ENCODE assay signal across 18 cellular contexts in the genomic region with DNA sequence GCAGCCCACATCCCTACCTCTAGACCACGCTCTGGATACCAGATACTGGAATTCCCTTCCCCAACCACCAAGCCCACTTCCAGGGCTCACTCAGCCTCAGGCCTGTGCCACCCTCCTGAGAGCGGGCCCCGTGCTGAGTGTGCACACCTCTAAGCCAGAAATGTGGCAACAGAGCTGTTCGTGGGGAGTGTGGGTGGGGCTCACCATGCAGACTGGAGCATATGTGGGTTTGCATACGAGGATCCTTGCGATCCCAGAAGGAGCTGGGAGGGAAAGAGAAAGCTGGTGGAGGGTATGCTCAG. TPM values are rescaled to one million over a fixed set of nuclear protein-coding genes. Genes with fewer than 3 reads are reported as not detected.
DNase-seq lines count a peak whose midpoint lies in the region; ATAC-seq and TF ChIP-seq lines count a peak whose summit lies in the region.
"Had no signal": no experiment of that assay in that cellular context is flagged by ENCODE, and none has a peak within 500 bp of the region (broad histone marks: within the 10 kb centered on the region; RNA-seq: fewer than 3 reads in every experiment).

No MANE protein-coding gene starts in this region.

- 38 to 39% methylated on average over 6 of the region's 6 CpGs for WGBS in GM23248 (ENCODE audit: low coverage in 1 of 2, low lambda C conversion rate in 2 of 2, missing lambda C conversion rate in 2 of 2), 2 experiments

- no peaks in the 10 kb centered on the region for H3K36me3 Mint-ChIP-seq in stimulated activated effector memory CD8-positive, alpha-beta T cell treated with anti-CD3 and anti-CD28 coated beads, Interleukin-12 subunit alpha, Interleukin-12 subunit beta, amount 100 ng/mL, for 72 hours
- no peaks in the 10 kb centered on the region for H3K36me3 Mint-ChIP-seq in type B pancreatic cell
- H3K36me3 Mint-ChIP-seq: CD8-positive, alpha-beta memory T cell had no signal

- H3K4me2 ChIP-seq in GM23248 (ENCODE audit: unreplicated experiment), result no peak overlapping the region
- no peak overlapping the region for H3K4me2 ChIP-seq in OCI-LY7 (ENCODE audit: low read length)
- H3K4me2 ChIP-seq: GM23338, SK-N-SH had no signal

- H3K27me3 ChIP-seq in GM23248 (replicated peaks; ENCODE audit: insufficient read depth), result no peaks in the 10 kb centered on the region

- TF ChIP-seq CTCF in OCI-LY7 (conservative IDR thresholded peaks at IDR 0.05; ENCODE audit: low read length), result no peak
- no peak for TF ChIP-seq CTCF in GM20000 (IDR thresholded peaks at IDR 0.05; ENCODE audit: extremely low read depth, missing control alignments)
- TF ChIP-seq CTCF in type B pancreatic cell (conservative IDR thresholded peaks at IDR 0.05), result no peak

- intact Hi-C loops in OCI-LY7 (cut with micrococcal nuclease; ENCODE audit: unreplicated experiment), result no loop called here
- intact Hi-C loops in head of caudate nucleus (cut with DNase I), result no loop called here

- DNase-seq in GM23248 (peak; percentile 39), OCI-LY7 (ENCODE audit: low spot score) (no peak), head of caudate nucleus (peak in 28 of 42 donors; percentile 30 to 83 (median 50)), retina (no peak), GM20000 (ENCODE audit: low spot score) (no peak), type B pancreatic cell (ENCODE audit: extremely low spot score, unreplicated experiment) (no peak)
- no peak for DNase-seq in stimulated activated effector memory CD8-positive, alpha-beta T cell treated with anti-CD3 and anti-CD28 coated beads, Interleukin-12 subunit alpha, Interleukin-12 subunit beta, amount 100 ng/mL, for 72 hours (ENCODE audit: low spot score in 2 of 2)
- DNase-seq: C1 segment of cervical spinal cord; CD8-positive, alpha-beta memory T cell; KBM-7; NCI-H1105 treated with DMSO at 0.1 percent for 48 hours; NCI-H1694; NCI-H510A treated with DMSO at 0.1 percent for 48 hours; NCI-H82; SHP77; SK-N-SH had no signal

- H3K9me2 ChIP-seq in GM23248 (ENCODE audit: insufficient read depth) (no peaks in the 10 kb centered on the region), OCI-LY7 (ENCODE audit: insufficient read depth, low read length) (no peaks in the 10 kb centered on the region)
- H3K9me2 ChIP-seq: SK-N-SH had no signal

- CTCF ChIA-PET in OCI-LY7 (lab: Charles Lee; ENCODE audit: unreplicated experiment), result interaction anchor here (1.0 kb wide), 1 partner anchor 111 kb away, joined by 3 read pairs; no protein-coding TSS in a partner anchor

- no peak overlapping the region for H3K27ac ChIP-seq in GM23248
- no peak overlapping the region for H3K27ac ChIP-seq in OCI-LY7 (ENCODE audit: low read depth, low read length, poor library complexity, severe bottlenecking)

- H2AFZ ChIP-seq in GM23248 (no peak overlapping the region), OCI-LY7 (ENCODE audit: low read length) (peak overlapping the region; percentile 12; the same call in 1 of the 2 replicates)
- H2AFZ ChIP-seq: GM23338 had no signal

- POLR2A ChIA-PET in OCI-LY7 (lab: Charles Lee), result interaction anchor here (0.9 to 1.6 kb wide), 7 partner anchors 9 to 140 kb away, joined by 3 to 5 read pairs (median 4); partner anchors contain the start of gene LIMK1

- H3K27me3 Mint-ChIP-seq in type B pancreatic cell, result no peaks in the 10 kb centered on the region

- H4K20me1 ChIP-seq in GM23248 (ENCODE audit: insufficient read depth), result no peaks in the 10 kb centered on the region
- no peaks in the 10 kb centered on the region for H4K20me1 ChIP-seq in OCI-LY7 (ENCODE audit: insufficient read depth, low read length)

- 0 out of 2 replicates have a peak, but pooled peaks cover 5% of the 10 kb centered on the region for H3F3A ChIP-seq in GM23248 (ENCODE audit: insufficient read depth)

- in situ Hi-C loops in GM23248 (cut with MboI), result loop anchor here (10.0 kb wide), 1 partner anchor 114 kb away; no protein-coding TSS in a partner anchor

- BruUV-seq in OCI-LY7 (replicated peaks; lab: Mats Ljungman, UMichigan), result no TSS peak

- no peaks in the 10 kb centered on the region for H3K4me1 Mint-ChIP-seq in stimulated activated effector memory CD8-positive, alpha-beta T cell treated with anti-CD3 and anti-CD28 coated beads, Interleukin-12 subunit alpha, Interleukin-12 subunit beta, amount 100 ng/mL, for 72 hours
- H3K4me1 Mint-ChIP-seq in type B pancreatic cell (ENCODE audit: unreplicated experiment), result no peaks in the 10 kb centered on the region
- H3K4me1 Mint-ChIP-seq: CD8-positive, alpha-beta memory T cell had no signal

- H3K4me3 Mint-ChIP-seq in stimulated activated effector memory CD8-positive, alpha-beta T cell treated with anti-CD3 and anti-CD28 coated beads, Interleukin-12 subunit alpha, Interleukin-12 subunit beta, amount 100 ng/mL, for 72 hours, result no peak overlapping the region
- no peak overlapping the region for H3K4me3 Mint-ChIP-seq in type B pancreatic cell
- H3K4me3 Mint-ChIP-seq: CD8-positive, alpha-beta memory T cell; GM23338 had no signal

- no peaks in the 10 kb centered on the region for H3K9me3 Mint-ChIP-seq in stimulated activated effector memory CD8-positive, alpha-beta T cell treated with anti-CD3 and anti-CD28 coated beads, Interleukin-12 subunit alpha, Interleukin-12 subunit beta, amount 100 ng/mL, for 72 hours
- H3K9me3 Mint-ChIP-seq in type B pancreatic cell, result no peaks in the 10 kb centered on the region
- H3K9me3 Mint-ChIP-seq: CD8-positive, alpha-beta memory T cell; GM23338 had no signal

- H3K36me3 ChIP-seq in GM23248 (ENCODE audit: low read depth) (no peaks in the 10 kb centered on the region), OCI-LY7 (ENCODE audit: insufficient read depth, low read length) (no peaks in the 10 kb centered on the region)

- H3K4me3 ChIP-seq in GM23248 (no peak overlapping the region), OCI-LY7 (ENCODE audit: low read depth, low read length, poor library complexity, severe bottlenecking) (no peak overlapping the region)
- H3K4me3 ChIP-seq: GM23338 had no signal

- ATAC-seq in stimulated activated effector memory CD8-positive, alpha-beta T cell treated with anti-CD3 and anti-CD28 coated beads, Interleukin-12 subunit alpha, Interleukin-12 subunit beta, amount 100 ng/mL, for 72 hours, result no peak
- no peak for ATAC-seq in GM18909 (IDR thresholded peaks at IDR 0.05; ENCODE audit: poor library complexity, unreplicated experiment)
- ATAC-seq: GM23338 had no signal

- H3K79me2 ChIP-seq in GM23248 (ENCODE audit: insufficient read depth) (no peaks in the 10 kb centered on the region), OCI-LY7 (ENCODE audit: insufficient read depth, low read depth, low read length) (no peaks in the 10 kb centered on the region)

- H3K27ac Mint-ChIP-seq in stimulated activated effector memory CD8-positive, alpha-beta T cell treated with anti-CD3 and anti-CD28 coated beads, Interleukin-12 subunit alpha, Interleukin-12 subunit beta, amount 100 ng/mL, for 72 hours, result peak overlapping the region; percentile 24
- H3K27ac Mint-ChIP-seq in type B pancreatic cell, result no peak overlapping the region
- H3K27ac Mint-ChIP-seq: GM23338 had no signal

- no peak overlapping the region for H3K9ac ChIP-seq in GM23248
- H3K9ac ChIP-seq: SK-N-SH had no signal

- H3K4me1 ChIP-seq in GM23248 (ENCODE audit: insufficient read depth), result no peaks in the 10 kb centered on the region
- peaks cover 12% of the 10 kb centered on the region for H3K4me1 ChIP-seq in OCI-LY7 (ENCODE audit: insufficient read depth, low read length, poor library complexity, severe bottlenecking)

- H3K9me3 ChIP-seq in GM23248 (ENCODE audit: low read depth) (no peaks in the 10 kb centered on the region), OCI-LY7 (ENCODE audit: low read length) (no peaks in the 10 kb centered on the region)
- H3K9me3 ChIP-seq: SK-N-SH had no signal

RNA-seq across cellular contexts. Expression of gene LIMK1, which starts 13.0 kb away (rescaled TPM):
- 30.0 and 37.3 TPM in 2 replicates for total RNA-seq in GM23248 (2014; rRNA removed; shearing (Covaris generic))
- polyA plus RNA-seq in GM23248 (2016; fragmentation: Nextera tagmentation; extraction: Ambion mirVana), result 3.9 TPM in 2 replicates
- total RNA-seq in OCI-LY7 (2014; rRNA removed; shearing (Covaris generic)), result 21.9 and 31.7 TPM in 2 replicates
- total RNA-seq in OCI-LY7 (2022) (59.7 and 67.3 TPM in 2 replicates), type B pancreatic cell (ENCODE audit: low replicate concordance) (34.6 and 46.6 TPM in 2 replicates)

RNA-seq across cellular contexts. Expression of gene ELN, which starts 42.6 kb away (rescaled TPM):
- 698 and 974 TPM in 2 replicates for total RNA-seq in GM23248 (2014; rRNA removed; shearing (Covaris generic))
- polyA plus RNA-seq in GM23248 (2016; fragmentation: Nextera tagmentation; extraction: Ambion mirVana), result 539 and 568 TPM in 2 replicates
- total RNA-seq in OCI-LY7 (2014; rRNA removed; shearing (Covaris generic)), result not detected in 2 replicates
- total RNA-seq in OCI-LY7 (2022) (not detected in 2 replicates), type B pancreatic cell (ENCODE audit: low replicate concordance) (8.8 TPM in 1 of 2 replicates, not detected in the other)
- total RNA-seq: CD8-positive, alpha-beta memory T cell had no signal
- polyA plus RNA-seq: CD8-positive, alpha-beta memory T cell had no signal

Comparison
In these comparisons a context has a peak if more than half of its experiments do, and no peak if none do; other contexts are left out.
1. DNase-seq: peak in GM23248 (single experiment) and head of caudate nucleus (28 of 42); none in OCI-LY7 (single experiment), stimulated activated effector memory CD8-positive, alpha-beta T cell treated with anti-CD3 and anti-CD28 coated beads, Interleukin-12 subunit alpha, Interleukin-12 subunit beta, amount 100 ng/mL, for 72 hours (0 of 2), retina (single experiment), GM20000 (single experiment) and type B pancreatic cell (single experiment).
2. RNA of gene ELN, which starts 42.6 kb away (total RNA-seq): 698 to 974 TPM in GM23248; 8.8 TPM in type B pancreatic cell and not detected in OCI-LY7; every median in the first group is over 10 times any median in the second.